Comparison of ENCODE assay signal across 22 cellular contexts in the genomic region with DNA sequence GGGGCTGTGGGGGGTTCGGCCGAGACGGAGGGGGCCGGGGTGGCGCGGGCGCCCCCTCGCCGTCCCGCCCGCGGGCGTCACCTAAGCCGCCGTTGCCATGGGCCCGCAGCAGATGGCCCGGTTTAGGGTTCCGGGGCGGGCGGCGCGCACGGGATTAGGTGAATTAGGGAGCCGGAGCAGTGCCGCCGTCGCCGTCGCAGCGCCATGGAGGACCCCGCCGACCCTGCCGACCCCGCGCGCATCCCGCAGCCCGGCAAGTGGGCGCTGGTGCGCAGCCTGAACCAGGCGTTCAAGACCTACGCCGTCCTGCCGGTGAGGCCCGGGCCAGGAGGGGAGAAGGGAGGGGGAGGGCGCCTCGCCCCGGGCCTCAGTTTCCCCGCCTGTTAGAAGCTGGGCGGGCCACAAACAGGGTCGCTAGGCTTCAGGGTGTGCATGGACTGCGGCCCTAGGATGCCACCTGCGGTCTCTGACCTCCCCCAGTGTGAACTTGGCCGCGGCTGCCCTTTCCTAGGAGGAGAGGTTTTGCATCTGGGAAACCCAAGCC. TPM values are rescaled to one million over a fixed set of nuclear protein-coding genes. Genes with fewer than 3 reads are reported as not detected.
DNase-seq lines count a peak whose midpoint lies in the region; ATAC-seq, FAIRE-seq and TF ChIP-seq lines count a peak whose summit lies in the region.
"Had no signal": no experiment of that assay in that cellular context is flagged by ENCODE, and none has a peak within 500 bp of the region (broad histone marks: within the 10 kb centered on the region; RNA-seq: fewer than 3 reads in every experiment).

No MANE protein-coding gene starts in this region.

- CTCF ChIA-PET in CD4-positive, alpha-beta T cell (lab: Charles Lee): no interaction called here

- POLR2A ChIA-PET in CD4-positive, alpha-beta T cell (lab: Charles Lee): no interaction called here

- 40 to 100% methylated on average over 3 of the region's 55 CpGs for WGBS in esophagus squamous epithelium, 2 donors

- H3K27ac Mint-ChIP-seq in stimulated activated naive B cell treated with anti-CD40 and anti-IgM and Interleukin-4, amounts not matched to agents 10 μg/mL and 1 μg/mL and 100 μg/mL, for 72 hours: peak overlapping the region; percentile 33
- H3K27ac Mint-ChIP-seq in CD4-positive, alpha-beta T cell: no peak overlapping the region
- H3K27ac Mint-ChIP-seq: CD14-positive monocyte; CD8-positive, alpha-beta T cell; HFFc6 had no signal

- TF ChIP-seq CTCF in OCI-LY3 (IDR thresholded peaks at IDR 0.05; ENCODE audit: low read depth, low read length) (no peak), kidney (IDR thresholded peaks at IDR 0.05; ENCODE audit: borderline replicate concordance, extremely low read depth, insufficient read depth) (no peak), foreskin keratinocyte (conservative IDR thresholded peaks at IDR 0.05) (no peak), esophagus squamous epithelium (IDR thresholded peaks at IDR 0.05) (no peak)
- no peak for TF ChIP-seq CTCF in CD4-positive, alpha-beta T cell (IDR thresholded peaks at IDR 0.05)

- H3K9ac ChIP-seq in BLaER1 treated with 17β-estradiol and CSF1 and Interleukin-3, amounts not matched to agents 10 nM and 100 nM: peak overlapping the region in 8 of 11 experiments; percentile 24 to 67 (median 54); a peak in 13 of 22 replicates
- H3K9ac ChIP-seq in OCI-LY3 (ENCODE audit: low read length): peak overlapping the region; percentile 63
- no peak overlapping the region for H3K9ac ChIP-seq in kidney (ENCODE audit: low read length in 2 of 2)

- H3K9me3 Mint-ChIP-seq in stimulated activated naive B cell treated with anti-CD40 and anti-IgM and Interleukin-4, amounts not matched to agents 10 μg/mL and 1 μg/mL and 100 μg/mL, for 72 hours: no peaks in the 10 kb centered on the region
- H3K9me3 Mint-ChIP-seq in CD4-positive, alpha-beta T cell: no peaks in the 10 kb centered on the region
- H3K9me3 Mint-ChIP-seq: CD8-positive, alpha-beta T cell; HFFc6 had no signal

- intact Hi-C loops in kidney (cut with DNase I): no loop called here
- intact Hi-C loops in CD4-positive, alpha-beta T cell (cut with DNase I, micrococcal nuclease): no loop called here
- intact Hi-C loops in esophagus squamous epithelium (cut with DNase I): no loop called here

- H4K20me1 ChIP-seq in BLaER1 treated with 17β-estradiol and CSF1 and Interleukin-3, amounts not matched to agents 10 nM and 100 nM: peaks cover 0 to 12% (median 0%) of the 10 kb centered on the region in 11 experiments; a peak in 3 of 22 replicates
- no peaks in the 10 kb centered on the region for H4K20me1 ChIP-seq in OCI-LY3 (ENCODE audit: insufficient read depth, low read length)

- peak; percentile 69 for DNase-seq in kidney
- no peak for DNase-seq in stimulated activated naive B cell treated with anti-CD40 and anti-IgM and Interleukin-4, amounts not matched to agents 10 μg/mL and 1 μg/mL and 100 μg/mL, for 72 hours
- no peak for DNase-seq in CD4-positive, alpha-beta T cell
- DNase-seq in foreskin keratinocyte: no peak
- DNase-seq in esophagus squamous epithelium (lab: John Stamatoyannopoulos, UW): no peak
- DNase-seq: ACHN; BE2C; CD8-positive, alpha-beta T cell; DMS 273 treated with DMSO at 0.1 percent for 48 hours; GOT3; H7; HFFc6 had no signal

- peak overlapping the region in 9 of 10 experiments; percentile 30 to 53 (median 42); a peak in 18 of 20 replicates for H3K4me3 ChIP-seq in BLaER1 treated with 17β-estradiol and CSF1 and Interleukin-3, amounts not matched to agents 10 nM and 100 nM
- H3K4me3 ChIP-seq in OCI-LY3 (ENCODE audit: low read length) (peak overlapping the region; percentile 76), kidney (ENCODE audit: low read length in 2 of 2) (no peak overlapping the region), esophagus squamous epithelium (peak overlapping the region in 1 of 4 donors; percentile 13)

- no peaks in the 10 kb centered on the region for H3K36me3 Mint-ChIP-seq in stimulated activated naive B cell treated with anti-CD40 and anti-IgM and Interleukin-4, amounts not matched to agents 10 μg/mL and 1 μg/mL and 100 μg/mL, for 72 hours
- no peaks in the 10 kb centered on the region for H3K36me3 Mint-ChIP-seq in CD4-positive, alpha-beta T cell (ENCODE audit: low read depth)
- H3K36me3 Mint-ChIP-seq: CD14-positive monocyte; CD8-positive, alpha-beta T cell had no signal

- peaks cover 22 to 33% of the 10 kb centered on the region in 2 donors for H3K27me3 Mint-ChIP-seq in stimulated activated naive B cell treated with anti-CD40 and anti-IgM and Interleukin-4, amounts not matched to agents 10 μg/mL and 1 μg/mL and 100 μg/mL, for 72 hours
- peaks cover 27% of the 10 kb centered on the region for H3K27me3 Mint-ChIP-seq in CD4-positive, alpha-beta T cell

- no peaks in the 10 kb centered on the region for H3K79me2 ChIP-seq in OCI-LY3 (ENCODE audit: low read length)

- peaks cover 0 to 21% of the 10 kb centered on the region in 2 donors for H3K4me1 Mint-ChIP-seq in stimulated activated naive B cell treated with anti-CD40 and anti-IgM and Interleukin-4, amounts not matched to agents 10 μg/mL and 1 μg/mL and 100 μg/mL, for 72 hours
- H3K4me1 Mint-ChIP-seq in CD4-positive, alpha-beta T cell (ENCODE audit: low read depth): peaks cover 6% of the 10 kb centered on the region
- H3K4me1 Mint-ChIP-seq: CD14-positive monocyte had no signal

- H3K4me3 Mint-ChIP-seq in stimulated activated naive B cell treated with anti-CD40 and anti-IgM and Interleukin-4, amounts not matched to agents 10 μg/mL and 1 μg/mL and 100 μg/mL, for 72 hours: no peak overlapping the region
- H3K4me3 Mint-ChIP-seq in CD4-positive, alpha-beta T cell: no peak overlapping the region
- H3K4me3 Mint-ChIP-seq: CD8-positive, alpha-beta T cell; HFFc6 had no signal

- peak overlapping the region in 4 of 11 experiments; percentile 1 to 48 (median 36); a peak in 6 of 22 replicates for H3K27ac ChIP-seq in BLaER1 treated with 17β-estradiol and CSF1 and Interleukin-3, amounts not matched to agents 10 nM and 100 nM
- H3K27ac ChIP-seq in OCI-LY3 (ENCODE audit: low read length) (peak overlapping the region; percentile 18; the same call in 1 of the 2 replicates), kidney (ENCODE audit: low read depth in 2 of 2, low read length in 2 of 2) (no peak overlapping the region), foreskin keratinocyte (no peak overlapping the region), esophagus squamous epithelium (no peak overlapping the region)
- H3K27ac ChIP-seq in CD4-positive, alpha-beta T cell (ENCODE audit: low read depth, low read length): no peak overlapping the region
- H3K27ac ChIP-seq: HL-60 had no signal

- H3K36me3 ChIP-seq in BLaER1 treated with 17β-estradiol and CSF1 and Interleukin-3, amounts not matched to agents 10 nM and 100 nM: no peaks in the 10 kb centered on the region
- H3K36me3 ChIP-seq in OCI-LY3 (replicated peaks; ENCODE audit: low read depth, low read length) (no peaks in the 10 kb centered on the region), kidney (ENCODE audit: control insufficient read depth in 1 of 2, insufficient read depth in 2 of 2, low read length in 2 of 2) (no peaks in the 10 kb centered on the region), esophagus squamous epithelium (no peaks in the 10 kb centered on the region)
- H3K36me3 ChIP-seq: BE2C had no signal

- FAIRE-seq in kidney (lab: Jason Lieb, UNC): no peak
- FAIRE-seq: A204.1, G401.6, GM12891, GM19239 had no signal

- peaks cover 70 to 81% (median 79%) of the 10 kb centered on the region in 10 experiments for H3K4me1 ChIP-seq in BLaER1 treated with 17β-estradiol and CSF1 and Interleukin-3, amounts not matched to agents 10 nM and 100 nM
- H3K4me1 ChIP-seq in OCI-LY3 (ENCODE audit: low read length): peaks cover 49% of the 10 kb centered on the region
- peaks cover 0 to 2% of the 10 kb centered on the region in 2 donors for H3K4me1 ChIP-seq in kidney (ENCODE audit: control insufficient read depth in 1 of 2, insufficient read depth in 1 of 2, low read depth in 1 of 2, low read length in 2 of 2)
- H3K4me1 ChIP-seq in foreskin keratinocyte: no peaks in the 10 kb centered on the region
- peaks cover 0 to 36% (median 3%) of the 10 kb centered on the region in 3 donors for H3K4me1 ChIP-seq in esophagus squamous epithelium

- TF ChIP-seq POLR2A in esophagus squamous epithelium (IDR thresholded peaks at IDR 0.05): no peak

- peak overlapping the region; percentile 61 for H2AFZ ChIP-seq in OCI-LY3 (ENCODE audit: low read depth, low read length)

- peak overlapping the region; percentile 49 to 98 (median 93) for H3K4me2 ChIP-seq in BLaER1 treated with 17β-estradiol and CSF1 and Interleukin-3, amounts not matched to agents 10 nM and 100 nM
- H3K4me2 ChIP-seq in OCI-LY3 (ENCODE audit: low read length): peak overlapping the region; percentile 77

- ATAC-seq in stimulated activated naive B cell treated with anti-CD40 and anti-IgM and Interleukin-4, amounts not matched to agents 10 μg/mL and 1 μg/mL and 100 μg/mL, for 72 hours (replicated peaks): no peak
- ATAC-seq in CD4-positive, alpha-beta T cell (ENCODE audit: poor library complexity): no peak
- ATAC-seq in foreskin keratinocyte (no peak), GM19452 (IDR thresholded peaks at IDR 0.05; ENCODE audit: unreplicated experiment) (no peak)
- ATAC-seq: CD8-positive, alpha-beta T cell; HCT116 had no signal

- H3K27me3 ChIP-seq in BLaER1 treated with 17β-estradiol and CSF1 and Interleukin-3, amounts not matched to agents 10 nM and 100 nM: peaks cover 0 to 19% (median 8%) of the 10 kb centered on the region in 11 experiments; a peak in 11 of 22 replicates
- no peaks in the 10 kb centered on the region for H3K27me3 ChIP-seq in OCI-LY3 (ENCODE audit: low read depth, low read length)
- no peaks in the 10 kb centered on the region for H3K27me3 ChIP-seq in CD4-positive, alpha-beta T cell (ENCODE audit: control insufficient read depth, insufficient read depth, low read length)
- H3K27me3 ChIP-seq in foreskin keratinocyte: peaks cover 32% of the 10 kb centered on the region
- H3K27me3 ChIP-seq in esophagus squamous epithelium: peaks cover 0 to 33% (median 5%) of the 10 kb centered on the region in 4 donors
- H3K27me3 ChIP-seq: BE2C had no signal

- H3K9me3 ChIP-seq in BLaER1 treated with 17β-estradiol and CSF1 and Interleukin-3, amounts not matched to agents 10 nM and 100 nM (replicated peaks in 1 of 11): peaks cover 0 to 9% (median 0%) of the 10 kb centered on the region in 11 experiments; a peak in 8 of 22 replicates
- no peaks in the 10 kb centered on the region for H3K9me3 ChIP-seq in OCI-LY3 (ENCODE audit: insufficient read depth, low read length)
- H3K9me3 ChIP-seq in kidney (ENCODE audit: control insufficient read depth in 1 of 2, low read length in 2 of 2): no peaks in the 10 kb centered on the region
- no peaks in the 10 kb centered on the region for H3K9me3 ChIP-seq in CD4-positive, alpha-beta T cell (ENCODE audit: control insufficient read depth, low read length)
- no peaks in the 10 kb centered on the region for H3K9me3 ChIP-seq in esophagus squamous epithelium
- H3K9me3 ChIP-seq: BE2C had no signal

RNA-seq across cellular contexts. Expression of a gene that starts 10.1 kb away (rescaled TPM):
- 10.7 TPM for total RNA-seq in kidney
- polyA plus RNA-seq in kidney (ENCODE audit: insufficient read depth, low read depth, low replicate concordance): 6.1 TPM
- under 1 TPM; 0.61 to 0.63 TPM for total RNA-seq in CD4-positive, alpha-beta T cell
- 0.27 and 0.35 TPM in 2 replicates for total RNA-seq in foreskin keratinocyte
- polyA plus RNA-seq in foreskin keratinocyte: 0.22 and 0.25 TPM in 2 replicates
- 1 to 10 TPM in 2 of 4 donors, under 1 TPM in 2; 0.15 to 4.0 (median 1.2) TPM for total RNA-seq in esophagus squamous epithelium

RNA-seq across cellular contexts. Expression of a gene that starts 35.5 kb away (rescaled TPM):
- total RNA-seq in kidney (1.8 TPM), foreskin keratinocyte (not detected in 2 replicates), esophagus squamous epithelium (1 to 10 TPM in 1 of 4 donors, not detected in 3; 1.1 TPM)
- polyA plus RNA-seq in kidney (ENCODE audit: insufficient read depth, low read depth, low replicate concordance) (not detected), foreskin keratinocyte (not detected in 2 replicates)
- not detected for total RNA-seq in CD4-positive, alpha-beta T cell
- total RNA-seq: H7 had no signal
- polyA plus RNA-seq: CD14-positive monocyte had no signal

Comparison
In these comparisons a context has a peak if more than half of its experiments do, and no peak if none do; other contexts are left out.
1. H3K4me3 ChIP-seq: peak in BLaER1 treated with 17β-estradiol and CSF1 and Interleukin-3, amounts not matched to agents 10 nM and 100 nM (9 of 10) and OCI-LY3 (single experiment); none in kidney (0 of 2).
2. H3K9ac ChIP-seq: peak in BLaER1 treated with 17β-estradiol and CSF1 and Interleukin-3, amounts not matched to agents 10 nM and 100 nM (8 of 11) and OCI-LY3 (single experiment); none in kidney (0 of 2).